In genomic region chr6:71888720-71889340, GRCh38 we compare ENCODE assay signal across 15 cellular contexts. TPM values are rescaled to one million over a fixed set of nuclear protein-coding genes. Genes with fewer than 3 reads are reported as not detected.
DNase-seq lines count a peak whose midpoint lies in the region; ATAC-seq and TF ChIP-seq lines count a peak whose summit lies in the region.
"Had no signal": no experiment of that assay in that cellular context is flagged by ENCODE, and none has a peak within 500 bp of the region (broad histone marks: within the 10 kb centered on the region; RNA-seq: fewer than 3 reads in every experiment).

No MANE protein-coding gene starts in this region.

- no peak overlapping the region for H2BK12ac ChIP-seq in neuronal stem cell (ENCODE audit: low read length)

- H3K27me3 ChIP-seq in neuronal stem cell (ENCODE audit: control insufficient read depth in 3 of 3, insufficient read depth in 3 of 3, low read depth in 1 of 3, low read length in 3 of 3): peaks cover 0 to 40% (median 2%) of the 10 kb centered on the region in 3 experiments
- peaks cover 19% of the 10 kb centered on the region for H3K27me3 ChIP-seq in CD4-positive, alpha-beta T cell (ENCODE audit: control insufficient read depth, insufficient read depth, low read length)

- no peak overlapping the region for H2BK120ac ChIP-seq in neuronal stem cell (ENCODE audit: low read depth, low read length)

- H4K8ac ChIP-seq in neuronal stem cell (ENCODE audit: low read depth, low read length): no peak overlapping the region

- H3K27ac ChIP-seq in neuronal stem cell (replicated peaks; ENCODE audit: low read length): no peak overlapping the region
- H3K27ac ChIP-seq in CD4-positive, alpha-beta T cell (ENCODE audit: low read depth, low read length): no peak overlapping the region
- H3K27ac ChIP-seq: SJCRH30 had no signal

- no peak overlapping the region for H4K91ac ChIP-seq in neuronal stem cell (ENCODE audit: low read depth, low read length, poor library complexity)

- ATAC-seq in activated CD8-positive, alpha-beta T cell treated with anti-CD3 and anti-CD28 coated beads, Interleukin-2, amount 10 ng/mL, durations not matched to agents 7 days and 5 days: no peak
- ATAC-seq in CD4-positive, alpha-beta T cell (ENCODE audit: poor library complexity): no peak

- H2AFZ ChIP-seq in neuronal stem cell (ENCODE audit: low read length): no peak overlapping the region

- H3K9me3 ChIP-seq in neuronal stem cell (replicated peaks in 1 of 2; ENCODE audit: control insufficient read depth in 2 of 2, insufficient read depth in 1 of 2, low read depth in 1 of 2, low read length in 2 of 2): no peaks in the 10 kb centered on the region
- no peaks in the 10 kb centered on the region for H3K9me3 ChIP-seq in CD4-positive, alpha-beta T cell (ENCODE audit: control insufficient read depth, low read length)
- H3K9me3 ChIP-seq: HAP-1, SJCRH30 had no signal

- intact Hi-C loops in CD4-positive, alpha-beta T cell (cut with DNase I, micrococcal nuclease): no loop called here

- H3K4me2 ChIP-seq in neuronal stem cell (ENCODE audit: insufficient read depth, low read length, poor library complexity, severe bottlenecking): no peak overlapping the region

- H3K79me1 ChIP-seq in neuronal stem cell (ENCODE audit: low read depth, low read length): no peaks in the 10 kb centered on the region

- no peak for TF ChIP-seq CTCF in neural crest cell (conservative IDR thresholded peaks at IDR 0.05)
- no peak for TF ChIP-seq CTCF in CD4-positive, alpha-beta T cell (IDR thresholded peaks at IDR 0.05)

- no peak overlapping the region for H3K27ac Mint-ChIP-seq in neural crest cell (ENCODE audit: unreplicated experiment)
- no peak overlapping the region for H3K27ac Mint-ChIP-seq in activated CD8-positive, alpha-beta T cell treated with anti-CD3 and anti-CD28 coated beads, Interleukin-2, amount 10 ng/mL, durations not matched to agents 7 days and 5 days
- no peak overlapping the region for H3K27ac Mint-ChIP-seq in CD4-positive, alpha-beta T cell

- H3K27me3 Mint-ChIP-seq in neural crest cell (ENCODE audit: low read depth): peaks cover 48% of the 10 kb centered on the region
- H3K27me3 Mint-ChIP-seq in activated CD8-positive, alpha-beta T cell treated with anti-CD3 and anti-CD28 coated beads, Interleukin-2, amount 10 ng/mL, durations not matched to agents 7 days and 5 days (ENCODE audit: low read depth): peaks cover 24% of the 10 kb centered on the region
- peaks cover 50% of the 10 kb centered on the region for H3K27me3 Mint-ChIP-seq in CD4-positive, alpha-beta T cell

- no peak overlapping the region for H2BK5ac ChIP-seq in neuronal stem cell (ENCODE audit: low read length)

- no peak overlapping the region for H2BK15ac ChIP-seq in neuronal stem cell (ENCODE audit: low read length)

- H3K23ac ChIP-seq in neuronal stem cell (ENCODE audit: low read depth, low read length, poor library complexity): no peak overlapping the region

- H3K9me3 Mint-ChIP-seq in neural crest cell: no peaks in the 10 kb centered on the region
- no peaks in the 10 kb centered on the region for H3K9me3 Mint-ChIP-seq in activated CD8-positive, alpha-beta T cell treated with anti-CD3 and anti-CD28 coated beads, Interleukin-2, amount 10 ng/mL, durations not matched to agents 7 days and 5 days (ENCODE audit: insufficient read depth)
- no peaks in the 10 kb centered on the region for H3K9me3 Mint-ChIP-seq in CD4-positive, alpha-beta T cell

- DNase-seq in G401 (ENCODE audit: low spot score) (peak; percentile 82), NCI-H2227 (lab: John Stamatoyannopoulos, UW; ENCODE audit: unreplicated experiment) (peak; percentile 1), ecto neural progenitor cell (ENCODE audit: low spot score) (peak; percentile 42), neural crest cell (ENCODE audit: low read depth, low spot score) (no peak), neuronal stem cell (ENCODE audit: low spot score) (no peak)
- no peak for DNase-seq in activated CD8-positive, alpha-beta T cell treated with anti-CD3 and anti-CD28 coated beads, Interleukin-2, amount 10 ng/mL, durations not matched to agents 7 days and 5 days
- no peak for DNase-seq in CD4-positive, alpha-beta T cell
- DNase-seq: DMS153, NCI-H146, NCI-H2081 treated with DMSO at 0.1 percent for 48 hours, NCI-H446, SJCRH30 had no signal

- peak overlapping the region; percentile 91 for H3K4me3 Mint-ChIP-seq in neural crest cell
- H3K4me3 Mint-ChIP-seq in activated CD8-positive, alpha-beta T cell treated with anti-CD3 and anti-CD28 coated beads, Interleukin-2, amount 10 ng/mL, durations not matched to agents 7 days and 5 days: no peak overlapping the region
- no peak overlapping the region for H3K4me3 Mint-ChIP-seq in CD4-positive, alpha-beta T cell

- no peak overlapping the region for H3K18ac ChIP-seq in neuronal stem cell (ENCODE audit: low read length)

- no CpG with 5 or more reads among the region's 8 CpGs for WGBS in neuronal stem cell (ENCODE audit: extremely low coverage in 2 of 2, insufficient read length in 2 of 2, insufficient replicate concordance in 1 of 2), 2 donors

- peaks cover 4 to 7% of the 10 kb centered on the region in 2 donors for H3K4me1 ChIP-seq in neuronal stem cell (ENCODE audit: control insufficient read depth in 2 of 2, insufficient read depth in 1 of 2, low read depth in 1 of 2, low read length in 2 of 2)
- H3K4me1 ChIP-seq: HAP-1, SJCRH30 had no signal

- in situ Hi-C loops in G401 (cut with HindIII; ENCODE audit: low sequenced_read_pairs): no loop called here

- no peak overlapping the region for H3K4me3 ChIP-seq in neuronal stem cell (ENCODE audit: low read length in 2 of 2)
- H3K4me3 ChIP-seq: HAP-1, SJCRH30 had no signal

- H3K36me3 ChIP-seq in neuronal stem cell (replicated peaks in 1 of 2; ENCODE audit: control insufficient read depth in 2 of 2, insufficient read depth in 2 of 2, low read length in 2 of 2): no peaks in the 10 kb centered on the region
- H3K36me3 ChIP-seq: HAP-1, SJCRH30 had no signal

- H3K4me1 Mint-ChIP-seq in neural crest cell: peaks cover 7% of the 10 kb centered on the region
- H3K4me1 Mint-ChIP-seq in activated CD8-positive, alpha-beta T cell treated with anti-CD3 and anti-CD28 coated beads, Interleukin-2, amount 10 ng/mL, durations not matched to agents 7 days and 5 days (ENCODE audit: low read depth): peaks cover 3% of the 10 kb centered on the region
- H3K4me1 Mint-ChIP-seq in CD4-positive, alpha-beta T cell (ENCODE audit: low read depth): peaks cover 8% of the 10 kb centered on the region

- no peak overlapping the region for H3K9ac ChIP-seq in neuronal stem cell (ENCODE audit: low read depth, low read length, poor library complexity)

- H3K36me3 Mint-ChIP-seq in neural crest cell (ENCODE audit: low read depth): no peaks in the 10 kb centered on the region
- peaks cover 2% of the 10 kb centered on the region for H3K36me3 Mint-ChIP-seq in activated CD8-positive, alpha-beta T cell treated with anti-CD3 and anti-CD28 coated beads, Interleukin-2, amount 10 ng/mL, durations not matched to agents 7 days and 5 days (ENCODE audit: low read depth)
- no peaks in the 10 kb centered on the region for H3K36me3 Mint-ChIP-seq in CD4-positive, alpha-beta T cell (ENCODE audit: low read depth)

- H3K4ac ChIP-seq in neuronal stem cell (ENCODE audit: low read length): no peak overlapping the region

- CTCF ChIA-PET in activated CD8-positive, alpha-beta T cell treated with anti-CD3 and anti-CD28 coated beads, Interleukin-2, amount 10 ng/mL, durations not matched to agents 7 days and 5 days (lab: Charles Lee): no interaction called here
- CTCF ChIA-PET in CD4-positive, alpha-beta T cell (lab: Charles Lee): no interaction called here

- no peak overlapping the region for H3K14ac ChIP-seq in neuronal stem cell (ENCODE audit: low read length)

- POLR2A ChIA-PET in activated CD8-positive, alpha-beta T cell treated with anti-CD3 and anti-CD28 coated beads, Interleukin-2, amount 10 ng/mL, durations not matched to agents 7 days and 5 days (lab: Charles Lee): no interaction called here
- POLR2A ChIA-PET in CD4-positive, alpha-beta T cell (lab: Charles Lee): no interaction called here

- H2AK5ac ChIP-seq in neuronal stem cell (ENCODE audit: low read depth, low read length): no peak overlapping the region

RNA-seq across cellular contexts. Expression of gene RIMS1, which starts 2.5 kb away (rescaled TPM):
- total RNA-seq in G401 (2014; rRNA removed; shearing (Covaris generic)): not detected in 2 replicates
- 4.5 and 5.3 TPM in 2 replicates for total RNA-seq in neural crest cell
- not detected for total RNA-seq in activated CD8-positive, alpha-beta T cell treated with anti-CD3 and anti-CD28 coated beads, Interleukin-2, amount 10 ng/mL, durations not matched to agents 7 days and 5 days
- 0.52 TPM for polyA plus RNA-seq in neuronal stem cell (2013, experiment 1 of 2)
- 0.55 TPM for polyA plus RNA-seq in neuronal stem cell (2013, experiment 2 of 2)
- total RNA-seq in CD4-positive, alpha-beta T cell: not detected
- total RNA-seq: OCI-LY7, RPMI7951 had no signal

Comparison
In these comparisons a context has a peak if more than half of its experiments do, and no peak if none do; other contexts are left out.
1. DNase-seq: peak in G401 (single experiment), NCI-H2227 (single experiment) and ecto neural progenitor cell (single experiment); none in neural crest cell (single experiment), activated CD8-positive, alpha-beta T cell treated with anti-CD3 and anti-CD28 coated beads, Interleukin-2, amount 10 ng/mL, durations not matched to agents 7 days and 5 days (single experiment), neuronal stem cell (single experiment) and CD4-positive, alpha-beta T cell (0 of 10).